8 cellular contexts compared by ENCODE assay signal in genomic region chr6:158031445-158032353, GRCh38. TPM values are rescaled to one million over a fixed set of nuclear protein-coding genes. Genes with fewer than 3 reads are reported as not detected.
DNase-seq lines count a peak whose midpoint lies in the region; ATAC-seq and TF ChIP-seq lines count a peak whose summit lies in the region.

No MANE protein-coding gene starts in this region.

- TF ChIP-seq EP300 in transverse colon (IDR thresholded peaks at IDR 0.05; ENCODE audit: low read depth): no peak

- no peak for TF ChIP-seq POLR2A in Peyer's patch (IDR thresholded peaks at IDR 0.05)
- TF ChIP-seq POLR2A in transverse colon (IDR thresholded peaks at IDR 0.05): no peak

- 62% methylated on average over 19 of the region's 19 CpGs for WGBS in liver
- WGBS in transverse colon (ENCODE audit: low coverage in 1 of 2), 2 donors: 65% methylated on average over 17 of the region's 19 CpGs; no CpG with 5 or more reads in 1 of the 2 donors

- TF ChIP-seq CTCF in Peyer's patch (IDR thresholded peaks at IDR 0.05) (no peak), astrocyte of the cerebellum (IDR thresholded peaks at IDR 0.05; ENCODE audit: low read depth, low read length, missing control alignments) (no peak), liver (IDR thresholded peaks at IDR 0.05; ENCODE audit: low read depth, low read length, missing input control) (no peak), transverse colon (IDR thresholded peaks at IDR 0.05) (no peak), GM10248 (IDR thresholded peaks at IDR 0.05; ENCODE audit: control extremely low read depth, extremely low read depth, low read depth, missing control alignments) (no peak)

- intact Hi-C loops in transverse colon (cut with DNase I; ENCODE audit: low total_unique reads): no loop called here

- peak; percentile 45 for ATAC-seq in GM21529 (IDR thresholded peaks at IDR 0.05; ENCODE audit: unreplicated experiment)

- peaks cover under 1 to 39% (median 2%) of the 10 kb centered on the region in 4 donors for H3K4me1 ChIP-seq in Peyer's patch
- H3K4me1 ChIP-seq in liver (ENCODE audit: control insufficient read depth in 4 of 4, insufficient read depth in 4 of 4, low read length in 3 of 4): peaks cover 2 to 26% (median 18%) of the 10 kb centered on the region in 4 donors
- peaks cover 16 to 49% (median 29%) of the 10 kb centered on the region in 4 donors for H3K4me1 ChIP-seq in transverse colon

- no peaks in the 10 kb centered on the region for H3K9me3 ChIP-seq in Peyer's patch
- no peaks in the 10 kb centered on the region for H3K9me3 ChIP-seq in liver (ENCODE audit: control insufficient read depth in 4 of 4, low read length in 3 of 4)
- H3K9me3 ChIP-seq in transverse colon: no peaks in the 10 kb centered on the region

- no peak for TF ChIP-seq RAD21 in liver (IDR thresholded peaks at IDR 0.05)

- H3K27me3 ChIP-seq in Peyer's patch (no peaks in the 10 kb centered on the region), liver (ENCODE audit: control insufficient read depth in 4 of 4, insufficient read depth in 4 of 4, low read length in 3 of 4) (no peaks in the 10 kb centered on the region), transverse colon (no peaks in the 10 kb centered on the region)

- H3K4me3 ChIP-seq in Peyer's patch (no peak overlapping the region), astrocyte of the cerebellum (ENCODE audit: low read depth, low read length) (no peak overlapping the region), liver (ENCODE audit: low read depth in 1 of 3, low read length in 3 of 3) (no peak overlapping the region), transverse colon (no peak overlapping the region)

- CTCF ChIA-PET in GM10248 (lab: Yijun Ruan, JAX): interaction anchor here (1.0 to 2.1 kb wide), 5 partner anchors 10 to 49 kb away, joined by 3 to 7 read pairs (median 4); partner anchors contain the start of gene SYNJ2

- POLR2A ChIA-PET in GM10248 (lab: Yijun Ruan, JAX): no interaction called here

- no peak overlapping the region for H3K9ac ChIP-seq in liver (ENCODE audit: low read depth in 1 of 2, low read length in 2 of 2)

- peaks cover 0 to 23% (median 0%) of the 10 kb centered on the region in 3 donors for H3K36me3 ChIP-seq in Peyer's patch
- peaks cover 0 to 2% (median 0%) of the 10 kb centered on the region in 4 donors for H3K36me3 ChIP-seq in liver (ENCODE audit: control insufficient read depth in 4 of 4, insufficient read depth in 3 of 4, low read depth in 1 of 4, low read length in 3 of 4)
- no peaks in the 10 kb centered on the region for H3K36me3 ChIP-seq in transverse colon

- DNase-seq in AG08395 (ENCODE audit: low spot score) (peak; percentile 89), Peyer's patch (peak in 2 of 3 donors; percentile 26 to 62), astrocyte of the cerebellum (ENCODE audit: low read depth) (peak; percentile 80), transverse colon (peak; percentile 40), GM10248 (ENCODE audit: extremely low spot score) (no peak), NCI-H526 (lab: John Stamatoyannopoulos, UW) (no peak)

- H3K27ac ChIP-seq in Peyer's patch (peak overlapping the region; percentile 38 to 62 (median 42)), liver (ENCODE audit: low read depth in 1 of 2, low read length in 2 of 2) (peak overlapping the region; percentile 41 to 51), transverse colon (peak overlapping the region; percentile 7 to 51 (median 30))

- in situ Hi-C loops in astrocyte of the cerebellum (cut with HindIII; ENCODE audit: low sequenced_read_pairs): no loop called here
- in situ Hi-C loops in transverse colon (cut with MboI; ENCODE audit: low pct_ligation_motif_present in 1 of 4, low pct_unique_long_range_greater_than_20kb in 1 of 4, low sequenced_read_pairs in 3 of 4): no loop called here

TF ChIP-seq in liver, 16 proteins besides CTCF, POLR2A, EP300 and RAD21:
- peak in 1 of 2 donors; percentile 24 for TF ChIP-seq JUND (IDR thresholded peaks at IDR 0.05)
- TF ChIP-seq SP1 (IDR thresholded peaks at IDR 0.05): peak; percentile 20
- peak; percentile 79 to 91 for TF ChIP-seq RXRA (IDR thresholded peaks at IDR 0.05)
- TF ChIP-seq HNF4A (conservative IDR thresholded peaks at IDR 0.05): no peak
- TF ChIP-seq NR2F2 (IDR thresholded peaks at IDR 0.05): peak; percentile 75

RNA-seq across cellular contexts. Expression of gene SYNJ2, which starts 50.0 kb away (rescaled TPM):
- total RNA-seq in Peyer's patch (10 to 100 TPM; 26.8 to 47.2 (median 34.0) TPM), liver (1 to 10 TPM; 3.5 to 8.9 TPM), transverse colon (10 to 100 TPM; 27.8 to 42.6 (median 31.8) TPM)
- 1 to 10 TPM; 2.4 to 3.0 TPM for polyA plus RNA-seq in liver

Comparison
In these comparisons a context has a peak if more than half of its experiments do, and no peak if none do; other contexts are left out.
1. DNase-seq: peak in AG08395 (single experiment), Peyer's patch (2 of 3), astrocyte of the cerebellum (single experiment) and transverse colon (single experiment); none in GM10248 (single experiment) and NCI-H526 (0 of 2).
2. Peak in every context shown above with its lines, with median percentiles within 50 percentile points of each other: H3K27ac ChIP-seq.